Comparison of ENCODE assay signal across 2 cellular contexts in genomic region chr9:121216406-121216805, GRCh38.
TF ChIP-seq lines count a peak whose summit lies in the region.

No MANE protein-coding gene starts in this region.

TF ChIP-seq in SK-N-SH, 30 proteins besides CTCF, POLR2A, EP300 and RAD21 (continued from another document):
- TF ChIP-seq USF1 (IDR thresholded peaks at IDR 0.05; ENCODE audit: borderline replicate concordance, low read depth), result no peak
- no peak for TF ChIP-seq USF2 (IDR thresholded peaks at IDR 0.05; ENCODE audit: borderline replicate concordance, low read depth, low read length)
- no peak for TF ChIP-seq CHD2 (IDR thresholded peaks at IDR 0.05; ENCODE audit: low read length, partially characterized antibody)
- no peak for TF ChIP-seq EZH2phosphoT487 (IDR thresholded peaks at IDR 0.05; ENCODE audit: borderline replicate concordance, low read depth)

TF ChIP-seq in SK-N-SH treated with all-trans-retinoic acid at 6 μM for 48 hours, 23 proteins besides CTCF, POLR2A, EP300 and RAD21 (continued from another document):
- TF ChIP-seq CSRNP3 (CRISPR knock-in tag; IDR thresholded peaks at IDR 0.05), result no peak
- TF ChIP-seq CSDC2 (CRISPR knock-in tag; IDR thresholded peaks at IDR 0.05), result no peak
- TF ChIP-seq TCF4 (CRISPR knock-in tag; IDR thresholded peaks at IDR 0.05; ENCODE audit: borderline replicate concordance), result no peak
- TF ChIP-seq GLIS3 (CRISPR knock-in tag; IDR thresholded peaks at IDR 0.05), result no peak
- TF ChIP-seq ZC3H10 (CRISPR knock-in tag; IDR thresholded peaks at IDR 0.05), result no peak
- no peak for TF ChIP-seq BACH2 (CRISPR knock-in tag; IDR thresholded peaks at IDR 0.05; ENCODE audit: borderline replicate concordance)
- TF ChIP-seq ZNF565 (CRISPR knock-in tag; conservative IDR thresholded peaks at IDR 0.05; ENCODE audit: low read depth), result no peak
- no peak for TF ChIP-seq RARB (CRISPR knock-in tag; IDR thresholded peaks at IDR 0.05)
